Comparison of ENCODE assay signal across 8 cellular contexts in the genomic region with DNA sequence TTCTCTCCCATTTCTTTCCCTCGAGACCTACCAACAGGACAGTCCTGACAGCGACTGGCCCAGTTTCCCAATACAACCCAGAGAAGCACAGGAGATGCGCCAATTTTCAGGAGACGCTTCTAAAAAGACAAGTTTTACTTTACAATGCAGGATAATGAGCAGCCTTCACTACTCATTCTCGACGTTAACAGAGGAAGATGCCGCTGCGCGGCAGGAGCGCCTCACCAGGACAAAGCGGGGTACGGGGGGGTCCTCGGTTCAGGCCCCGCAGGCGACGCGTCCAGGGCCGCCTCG. TPM values are rescaled to one million over a fixed set of nuclear protein-coding genes. Genes with fewer than 3 reads are reported as not detected.
DNase-seq lines count a peak whose midpoint lies in the region; ATAC-seq and TF ChIP-seq lines count a peak whose summit lies in the region.

No MANE protein-coding gene starts in this region.

- intact Hi-C loops in breast epithelium (cut with DNase I; ENCODE audit: low total_unique reads) (no loop called here), lower leg skin (cut with DNase I; ENCODE audit: low total_unique reads) (no loop called here), transverse colon (cut with DNase I; ENCODE audit: low total_unique reads) (loop anchor here (10.0 kb wide), 1 partner anchor 95 kb away; no protein-coding TSS in a partner anchor)

- WGBS in HUES64 = 2% methylated on average over 19 of the region's 19 CpGs
- 1 to 45% methylated on average over 6 to 18 of the region's 19 CpGs for WGBS in lower leg skin, 2 donors
- 0 to 46% methylated on average over 3 to 18 of the region's 19 CpGs for WGBS in transverse colon (ENCODE audit: low coverage in 1 of 2), 2 donors

- TF ChIP-seq POLR2A in breast epithelium (IDR thresholded peaks at IDR 0.05) (no peak), lower leg skin (IDR thresholded peaks at IDR 0.05) (no peak), transverse colon (IDR thresholded peaks at IDR 0.05) (no peak)

- no peak for TF ChIP-seq EP300 in transverse colon (IDR thresholded peaks at IDR 0.05; ENCODE audit: low read depth)

- DNase-seq in GM03348 (ENCODE audit: low spot score) = peak; percentile 11
- DNase-seq in breast epithelium (ENCODE audit: low spot score in 2 of 2) = no peak
- DNase-seq in lower leg skin (ENCODE audit: low spot score in 2 of 2) = no peak
- DNase-seq in transverse colon = no peak
- DNase-seq in GF-D8 (lab: John Stamatoyannopoulos, UW) = no peak
- no peak for DNase-seq in DMS153 (lab: John Stamatoyannopoulos, UW)

- ATAC-seq in GM21447 (IDR thresholded peaks at IDR 0.05; ENCODE audit: unreplicated experiment) = peak; percentile 24

- H3K4me1 ChIP-seq in HUES64 (ENCODE audit: insufficient read depth, low read length) (no peaks in the 10 kb centered on the region), breast epithelium (no peaks in the 10 kb centered on the region), transverse colon (peaks cover 0 to 15% (median 3%) of the 10 kb centered on the region in 4 donors)

- TF ChIP-seq CTCF in breast epithelium (IDR thresholded peaks at IDR 0.05) (no peak), lower leg skin (IDR thresholded peaks at IDR 0.05) (no peak), transverse colon (IDR thresholded peaks at IDR 0.05) (no peak)

- H3K9ac ChIP-seq in HUES64 (ENCODE audit: low read depth, low read length) = peak overlapping the region; percentile 47

- H3K27me3 ChIP-seq in HUES64 (ENCODE audit: insufficient read depth, low read length) (no peaks in the 10 kb centered on the region), breast epithelium (no peaks in the 10 kb centered on the region), transverse colon (no peaks in the 10 kb centered on the region)

- no peaks in the 10 kb centered on the region for H3K9me3 ChIP-seq in HUES64 (ENCODE audit: insufficient read depth, low read depth, low read length)
- H3K9me3 ChIP-seq in breast epithelium = peaks cover 0 to 1% of the 10 kb centered on the region in 2 donors
- H3K9me3 ChIP-seq in transverse colon = no peaks in the 10 kb centered on the region

- H3K4me3 ChIP-seq in HUES64 (ENCODE audit: low read length) (peak overlapping the region; percentile 78), breast epithelium (peak overlapping the region; percentile 67 to 85 (median 71)), lower leg skin (ENCODE audit: low read depth, poor library complexity, severe bottlenecking) (peak overlapping the region; percentile 38), transverse colon (peak overlapping the region; percentile 54 to 87 (median 82))

- H3K36me3 ChIP-seq in HUES64 (ENCODE audit: insufficient read depth, low read length) (no peaks in the 10 kb centered on the region), breast epithelium (no peaks in the 10 kb centered on the region), transverse colon (no peaks in the 10 kb centered on the region)

- H3K27ac ChIP-seq in HUES64 (ENCODE audit: low read depth, low read length) = no peak overlapping the region
- H3K27ac ChIP-seq in breast epithelium = peak overlapping the region; percentile 81 to 91
- peak overlapping the region; percentile 83 to 91 (median 88) for H3K27ac ChIP-seq in transverse colon

- in situ Hi-C loops in transverse colon (cut with MboI; ENCODE audit: low pct_ligation_motif_present in 1 of 4, low pct_unique_long_range_greater_than_20kb in 1 of 4, low sequenced_read_pairs in 3 of 4) = no loop called here

RNA-seq across cellular contexts. Expression of gene BCLAF3, which starts 0.7 kb away (rescaled TPM):
- 4.1 TPM for polyA plus RNA-seq in HUES64 (2013, experiment 1 of 2)
- polyA plus RNA-seq in HUES64 (2013, experiment 2 of 2) = 4.1 TPM
- total RNA-seq in breast epithelium = 10 to 100 TPM; 10.2 to 18.6 (median 14.7) TPM
- 1 to 10 TPM; 5.7 to 9.4 (median 5.9) TPM for total RNA-seq in lower leg skin
- 10 to 100 TPM; 16.5 to 20.6 (median 18.1) TPM for total RNA-seq in transverse colon
